ENCODE assay signal across 8 cellular contexts in the genomic region with DNA sequence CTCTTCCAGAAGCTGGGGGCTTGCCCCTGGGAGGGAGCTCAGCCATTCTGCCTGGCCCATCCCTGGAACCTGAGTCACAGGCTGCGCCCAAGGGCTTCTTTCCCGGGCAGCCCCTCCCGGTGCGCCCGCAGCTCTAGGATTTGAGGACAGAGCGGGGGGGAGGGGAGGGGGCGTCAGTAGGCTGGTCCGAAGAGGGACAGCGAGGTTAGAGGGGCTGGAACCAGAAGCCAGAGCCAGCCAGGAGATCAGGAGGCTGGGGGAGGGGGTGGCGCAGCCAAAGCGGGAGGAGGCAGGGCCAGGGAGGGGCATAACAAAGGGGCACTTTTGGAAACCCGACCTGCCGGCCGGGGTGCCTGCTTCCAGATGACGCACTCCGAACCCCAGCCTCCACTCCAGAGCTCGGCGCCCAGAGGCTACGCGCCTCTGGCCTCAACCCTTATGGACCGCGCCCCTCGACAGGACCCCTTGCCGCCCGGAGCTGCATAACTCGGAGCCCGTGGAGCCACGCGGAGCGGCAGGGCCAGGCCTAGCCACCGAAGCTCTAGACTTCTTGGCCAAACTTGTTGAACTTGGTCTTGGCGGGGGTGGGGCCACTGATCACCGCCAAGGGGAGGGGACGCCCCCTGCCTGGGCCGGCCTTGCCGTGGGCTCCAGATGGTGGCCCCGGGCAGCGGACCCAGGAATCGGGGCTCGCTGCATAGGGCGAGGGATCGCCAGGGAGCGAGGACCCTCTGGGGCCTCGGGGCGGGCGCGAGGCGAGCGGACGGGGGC. TPM values are rescaled to one million over a fixed set of nuclear protein-coding genes. Genes with fewer than 3 reads are reported as not detected.
A peak's percentile ranks its signal among the peaks of the same experiment; 100 is the strongest.
DNase-seq lines count a peak whose midpoint lies in the region; ATAC-seq, FAIRE-seq and TF ChIP-seq lines count a peak whose summit lies in the region.

No MANE protein-coding gene starts in this region.

- H3K36me3 ChIP-seq in K562 (ENCODE audit: control insufficient read depth, insufficient read depth, low read length), result no peaks in the 10 kb centered on the region

- peak overlapping the region; percentile 64 to 93 for H3K9ac ChIP-seq in K562 (ENCODE audit: insufficient read depth in 1 of 2, low read depth in 2 of 2, low read length in 2 of 2)

- DNase-seq in M059J (ENCODE audit: low read depth), result peak; percentile 35
- peak in 2 of 4 experiments; percentile 29 to 30 for DNase-seq in K562 (ENCODE audit: extremely low read depth in 1 of 4, low spot score in 3 of 4)
- no peak for DNase-seq in NCI-H2029 (lab: John Stamatoyannopoulos, UW)
- DNase-seq in SKM-1 treated with dmso at 0.1 percent for 144 hours (lab: John Stamatoyannopoulos, UW; ENCODE audit: unreplicated experiment), result no peak

- peaks cover 7 to 38% of the 10 kb centered on the region in 2 experiments for H3K4me1 ChIP-seq in K562 (replicated peaks in 1 of 2; ENCODE audit: control insufficient read depth in 2 of 2, insufficient read depth in 2 of 2, low read length in 2 of 2)

- H4K20me1 ChIP-seq in K562 (replicated peaks; ENCODE audit: control insufficient read depth, insufficient read depth, low read length), result no peaks in the 10 kb centered on the region

- 31% methylated on average over 30 of the region's 50 CpGs for WGBS in K562 (ENCODE audit: insufficient coverage, low coverage, missing lambda C conversion rate)

- ATAC-seq in GM18502 (IDR thresholded peaks at IDR 0.05; ENCODE audit: poor library complexity, unreplicated experiment), result peak; percentile 20
- peak; percentile 61 for ATAC-seq in K562
- ATAC-seq in HG02840 (IDR thresholded peaks at IDR 0.05; ENCODE audit: low FRiP score, unreplicated experiment), result no peak

- TF ChIP-seq CTCF in K562 (IDR thresholded peaks at IDR 0.05 in 2 of 3, conservative IDR thresholded peaks at IDR 0.05 in 1 of 3; ENCODE audit: insufficient read depth in 2 of 3, low read depth in 1 of 3, low read length in 3 of 3), result no peak

- H3K27ac ChIP-seq in K562 (ENCODE audit: extremely low read depth, low read depth, low read length) (peak overlapping the region; percentile 56; the same call in 1 of the 3 replicates), skin epidermis (peak overlapping the region; percentile 71 to 96 (median 84))

- H3K4me2 ChIP-seq in K562 (ENCODE audit: insufficient read depth, low read length), result peak overlapping the region; percentile 72

- H3K79me2 ChIP-seq in K562 (ENCODE audit: control insufficient read depth, insufficient read depth, low read length), result no peaks in the 10 kb centered on the region

- no peak for TF ChIP-seq EP300 in K562 (IDR thresholded peaks at IDR 0.05; ENCODE audit: low read length)

- H3K9me1 ChIP-seq in K562 (ENCODE audit: control insufficient read depth, insufficient read depth, low read length), result no peaks in the 10 kb centered on the region

- H3K4me3 ChIP-seq in K562, result peak overlapping the region; percentile 61
- H3K4me3 ChIP-seq in iPS-18c (ENCODE audit: insufficient read depth, low read depth, low read length), result peak overlapping the region; percentile 85
- H3K4me3 ChIP-seq in skin epidermis, result peak overlapping the region; percentile 59 to 81 (median 70)

- H3K9me3 ChIP-seq in K562 (replicated peaks; ENCODE audit: control insufficient read depth, insufficient read depth, low read depth, low read length) (no peaks in the 10 kb centered on the region), iPS-18c (ENCODE audit: control insufficient read depth, insufficient read depth, low read length) (no peaks in the 10 kb centered on the region)

- TF ChIP-seq RAD21 in K562 (CRISPR knock-in tag; conservative IDR thresholded peaks at IDR 0.05 in 1 of 2, IDR thresholded peaks at IDR 0.05 in 1 of 2), result no peak

- no TSS peak for BruUV-seq in K562 (replicated peaks; lab: Mats Ljungman, UMichigan)

- peak overlapping the region; percentile 86 for H2AFZ ChIP-seq in K562 (ENCODE audit: low read depth, low read length)

- no peak for TF ChIP-seq POLR2A in K562 (conservative IDR thresholded peaks at IDR 0.05)

- in situ Hi-C loops in K562 (cut with MboI), result no loop called here

- peaks cover 2 to 7% of the 10 kb centered on the region in 2 experiments; a peak in 2 of 5 replicates for H3K27me3 ChIP-seq in K562 (ENCODE audit: control insufficient read depth in 2 of 2, insufficient read depth in 2 of 2, low read length in 2 of 2)

- no peak for FAIRE-seq in K562 (lab: Jason Lieb, UNC)

- POLR2A ChIA-PET in K562 (lab: Yijun Ruan, JAX), result interaction anchor here (0.9 to 2.0 kb wide), 3 partner anchors 13 to 30 kb away, joined by 4 to 7 read pairs (median 5); a partner anchor contains a TSS

- CTCF ChIA-PET in K562 (lab: Yijun Ruan, JAX; ENCODE audit: low intra/inter-chr PET ratio), result no interaction called here

- intact Hi-C loops in K562 (cut with micrococcal nuclease), result no loop called here

RNA-seq across cellular contexts. Expression of a gene that starts 0.7 kb away (rescaled TPM):
- 13.3 and 15.8 TPM in 2 replicates for total RNA-seq in M059J (2014; rRNA removed; shearing (Covaris generic))
- total RNA-seq in K562 (2011; cell fraction: chromatin; rRNA removed; ENCODE audit: low replicate concordance), result 3.9 and 14.6 TPM in 2 replicates
- 11.6 and 12.7 TPM in 2 replicates for total RNA-seq in K562 (2011; cell fraction: nucleolus; rRNA removed)
- 6.0 and 7.3 TPM in 2 replicates for total RNA-seq in K562 (2011; cell fraction: nucleoplasm; rRNA removed)
- total RNA-seq in K562 (2014; rRNA removed) (15.5 and 18.8 TPM in 2 replicates), K562 (2014; rRNA removed; fragmentation: Illumina TruSeq; extraction: Trizol) (1.5 and 3.5 TPM in 2 replicates), K562 (2015; rRNA removed; fragmentation: Illumina TruSeq; extraction: Trizol) (8.8 and 9.6 TPM in 2 replicates), K562 (2021) (13.8 and 18.1 TPM in 2 replicates)
- polyA plus RNA-seq in K562 (2011; rRNA removed) (6.8 and 7.1 TPM in 2 replicates), K562 (2014; fragmentation: Illumina TruSeq; extraction: Trizol) (7.1 and 9.8 TPM in 2 replicates), K562 (2014; fragmentation: Nextera tagmentation; extraction: Ambion mirVana) (under 1 TPM; 0.13 to 0.17 TPM), K562 (2014; rRNA removed) (14.5 and 15.0 TPM in 2 replicates)
- polyA plus RNA-seq in K562 (2011; cell fraction: cytosol; rRNA removed), result 6.5 and 12.3 TPM in 2 replicates
- polyA plus RNA-seq in K562 (2011; cell fraction: nucleus; rRNA removed), result 6.2 and 9.6 TPM in 2 replicates
- polyA plus RNA-seq in K562 (2012), result 7.3 and 10.4 TPM in 2 replicates
- 1.9 and 3.0 TPM in 2 replicates for polyA minus RNA-seq in K562 (2011; rRNA and poly(A)+ RNA removed)
- 8.0 and 17.4 TPM in 2 replicates for polyA minus RNA-seq in K562 (2011; cell fraction: cytosol; rRNA and poly(A)+ RNA removed)
- 4.7 and 5.0 TPM in 2 replicates for polyA minus RNA-seq in K562 (2011; cell fraction: nucleus; rRNA and poly(A)+ RNA removed)

RNA-seq across cellular contexts. Expression of a gene that starts 8.8 kb away (rescaled TPM):
- 119 and 130 TPM in 2 replicates for total RNA-seq in M059J (2014; rRNA removed; shearing (Covaris generic))
- 359 and 833 TPM in 2 replicates for total RNA-seq in K562 (2011; cell fraction: chromatin; rRNA removed; ENCODE audit: low replicate concordance)
- total RNA-seq in K562 (2011; cell fraction: nucleolus; rRNA removed), result 445 and 463 TPM in 2 replicates
- total RNA-seq in K562 (2011; cell fraction: nucleoplasm; rRNA removed), result 399 and 402 TPM in 2 replicates
- total RNA-seq in K562 (2014; rRNA removed) (97.6 and 107 TPM in 2 replicates), K562 (2014; rRNA removed; fragmentation: Illumina TruSeq; extraction: Trizol) (65.0 and 78.6 TPM in 2 replicates), K562 (2015; rRNA removed; fragmentation: Illumina TruSeq; extraction: Trizol) (78.4 and 83.2 TPM in 2 replicates), K562 (2021) (93.4 and 102 TPM in 2 replicates)
- polyA plus RNA-seq in K562 (2011; rRNA removed) (96.3 and 120 TPM in 2 replicates), K562 (2014; fragmentation: Illumina TruSeq; extraction: Trizol) (122 and 140 TPM in 2 replicates), K562 (2014; fragmentation: Nextera tagmentation; extraction: Ambion mirVana) (10 to 100 TPM; 29.1 to 42.1 TPM), K562 (2014; rRNA removed) (90.1 and 90.8 TPM in 2 replicates)
- polyA plus RNA-seq in K562 (2011; cell fraction: cytosol; rRNA removed), result 199 and 200 TPM in 2 replicates
- 212 and 227 TPM in 2 replicates for polyA plus RNA-seq in K562 (2011; cell fraction: nucleus; rRNA removed)
- polyA plus RNA-seq in K562 (2012), result 69.1 and 93.2 TPM in 2 replicates
- 112 and 121 TPM in 2 replicates for polyA minus RNA-seq in K562 (2011; rRNA and poly(A)+ RNA removed)
- 55.3 and 58.2 TPM in 2 replicates for polyA minus RNA-seq in K562 (2011; cell fraction: cytosol; rRNA and poly(A)+ RNA removed)
- 104 and 166 TPM in 2 replicates for polyA minus RNA-seq in K562 (2011; cell fraction: nucleus; rRNA and poly(A)+ RNA removed)

RNA-seq across cellular contexts. Expression of a gene that starts 29.3 kb away (rescaled TPM):
- 21.2 and 23.2 TPM in 2 replicates for total RNA-seq in M059J (2014; rRNA removed; shearing (Covaris generic))
- total RNA-seq in K562 (2011; cell fraction: chromatin; rRNA removed; ENCODE audit: low replicate concordance), result 56.3 and 66.6 TPM in 2 replicates
- 38.7 TPM in 2 replicates for total RNA-seq in K562 (2011; cell fraction: nucleolus; rRNA removed)
- 45.0 and 46.9 TPM in 2 replicates for total RNA-seq in K562 (2011; cell fraction: nucleoplasm; rRNA removed)
- total RNA-seq in K562 (2014; rRNA removed) (12.7 and 13.3 TPM in 2 replicates), K562 (2014; rRNA removed; fragmentation: Illumina TruSeq; extraction: Trizol) (8.7 and 9.0 TPM in 2 replicates), K562 (2015; rRNA removed; fragmentation: Illumina TruSeq; extraction: Trizol) (10.1 and 10.9 TPM in 2 replicates), K562 (2021) (9.0 and 10.5 TPM in 2 replicates)
- polyA plus RNA-seq in K562 (2011; rRNA removed) (17.1 and 17.5 TPM in 2 replicates), K562 (2014; fragmentation: Illumina TruSeq; extraction: Trizol) (10.1 and 10.4 TPM in 2 replicates), K562 (2014; fragmentation: Nextera tagmentation; extraction: Ambion mirVana) (10 to 100 TPM in 1 of 2 experiments, 1 to 10 TPM in 1; 9.0 to 10.3 TPM), K562 (2014; rRNA removed) (12.0 and 18.6 TPM in 2 replicates)
- polyA plus RNA-seq in K562 (2011; cell fraction: cytosol; rRNA removed), result 12.9 and 16.0 TPM in 2 replicates
- polyA plus RNA-seq in K562 (2011; cell fraction: nucleus; rRNA removed), result 54.5 and 57.5 TPM in 2 replicates
- 11.5 and 20.9 TPM in 2 replicates for polyA plus RNA-seq in K562 (2012)
- polyA minus RNA-seq in K562 (2011; rRNA and poly(A)+ RNA removed), result 12.9 and 16.8 TPM in 2 replicates
- 5.5 and 8.0 TPM in 2 replicates for polyA minus RNA-seq in K562 (2011; cell fraction: cytosol; rRNA and poly(A)+ RNA removed)
- polyA minus RNA-seq in K562 (2011; cell fraction: nucleus; rRNA and poly(A)+ RNA removed), result 17.4 and 23.8 TPM in 2 replicates
